ENCODE assay signal across 1 cellular context in the genomic region with DNA sequence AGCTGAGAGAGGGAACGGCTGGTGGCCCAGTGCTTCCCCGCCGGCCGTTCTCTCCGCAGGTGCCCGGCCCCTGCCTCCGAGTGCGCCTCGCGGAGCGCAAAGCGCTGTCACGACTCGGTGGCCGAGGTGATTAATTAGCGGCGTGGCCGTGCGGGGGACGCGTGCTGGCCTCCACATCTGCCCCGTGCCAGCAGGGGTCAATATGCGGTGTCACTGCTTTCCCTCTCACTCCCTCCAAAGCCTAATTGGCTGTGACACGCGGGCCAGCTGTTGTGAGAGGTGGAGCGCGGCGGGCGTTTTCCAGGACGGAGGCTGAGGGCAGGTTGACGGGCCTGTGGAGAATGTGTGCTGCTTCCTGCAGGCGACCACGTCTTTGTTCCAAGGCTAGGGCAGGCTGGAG.
TF ChIP-seq lines count a peak whose summit lies in the region.

No MANE protein-coding gene starts in this region.

TF ChIP-seq in H1, 55 proteins besides CTCF, POLR2A, EP300 and RAD21:
- TF ChIP-seq, protein P1, sequence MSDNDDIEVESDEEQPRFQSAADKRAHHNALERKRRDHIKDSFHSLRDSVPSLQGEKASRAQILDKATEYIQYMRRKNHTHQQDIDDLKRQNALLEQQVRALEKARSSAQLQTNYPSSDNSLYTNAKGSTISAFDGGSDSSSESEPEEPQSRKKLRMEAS (IDR thresholded peaks at IDR 0.05) = peak; percentile 85
- peak; percentile 69 for TF ChIP-seq KDM4A (IDR thresholded peaks at IDR 0.05; ENCODE audit: low read depth, low read length, severe bottlenecking)
- TF ChIP-seq, protein P2, sequence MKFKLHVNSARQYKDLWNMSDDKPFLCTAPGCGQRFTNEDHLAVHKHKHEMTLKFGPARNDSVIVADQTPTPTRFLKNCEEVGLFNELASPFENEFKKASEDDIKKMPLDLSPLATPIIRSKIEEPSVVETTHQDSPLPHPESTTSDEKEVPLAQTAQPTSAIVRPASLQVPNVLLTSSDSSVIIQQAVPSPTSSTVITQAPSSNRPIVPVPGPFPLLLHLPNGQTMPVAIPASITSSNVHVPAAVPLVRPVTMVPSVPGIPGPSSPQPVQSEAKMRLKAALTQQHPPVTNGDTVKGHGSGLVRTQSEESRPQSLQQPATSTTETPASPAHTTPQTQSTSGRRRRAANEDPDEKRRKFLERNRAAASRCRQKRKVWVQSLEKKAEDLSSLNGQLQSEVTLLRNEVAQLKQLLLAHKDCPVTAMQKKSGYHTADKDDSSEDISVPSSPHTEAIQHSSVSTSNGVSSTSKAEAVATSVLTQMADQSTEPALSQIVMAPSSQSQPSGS (IDR thresholded peaks at IDR 0.05; ENCODE audit: low read length) = no peak
- peak; percentile 92 for TF ChIP-seq E2F6 (IDR thresholded peaks at IDR 0.05)
- peak; percentile 76 for TF ChIP-seq SUZ12 (IDR thresholded peaks at IDR 0.05; ENCODE audit: low read length)
- peak; percentile 73 for TF ChIP-seq EZH2 (IDR thresholded peaks at IDR 0.05; ENCODE audit: low read depth, low read length, severe bottlenecking)
- peak in 1 of 2 experiments; percentile 67; a peak in 1 of 4 replicates for TF ChIP-seq SIN3A (conservative IDR thresholded peaks at IDR 0.05 in 1 of 2, IDR thresholded peaks at IDR 0.05 in 1 of 2; ENCODE audit: low read depth in 1 of 2, low read length in 2 of 2)
- TF ChIP-seq SRF (IDR thresholded peaks at IDR 0.05; ENCODE audit: low read depth, low read length) = no peak
